1 cellular context compared by ENCODE assay signal in the genomic region with DNA sequence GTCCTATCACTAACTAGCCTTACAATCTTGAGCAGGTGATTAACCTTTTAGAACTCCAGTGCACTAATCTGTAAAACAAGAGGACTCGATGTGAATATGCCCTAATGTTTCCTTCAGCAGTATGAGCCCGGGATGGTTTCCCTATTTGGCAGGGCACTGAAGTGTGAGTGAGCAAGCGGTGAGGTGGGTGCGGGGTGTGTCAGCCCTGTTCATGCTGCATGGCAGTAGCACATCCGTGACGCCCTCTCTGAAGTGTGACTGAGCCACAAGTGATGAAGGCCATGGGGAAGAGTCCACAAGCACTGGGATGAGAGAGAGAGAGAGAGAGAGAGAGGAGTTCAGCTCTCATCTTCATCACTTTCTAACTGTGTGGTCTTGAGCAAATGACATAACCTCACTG.
TF ChIP-seq lines count a peak whose summit lies in the region.

No MANE protein-coding gene starts in this region.

TF ChIP-seq in WTC11, 78 proteins besides CTCF, POLR2A, EP300 and RAD21 (continued from another document):
- TF ChIP-seq STAT6 (CRISPR knock-in tag; conservative IDR thresholded peaks at IDR 0.05; ENCODE audit: low read depth), result no peak
- no peak for TF ChIP-seq MYBL2 (CRISPR knock-in tag; IDR thresholded peaks at IDR 0.05)
TF ChIP-seq in WTC11: peak in this region for 0.
